In the genomic region with DNA sequence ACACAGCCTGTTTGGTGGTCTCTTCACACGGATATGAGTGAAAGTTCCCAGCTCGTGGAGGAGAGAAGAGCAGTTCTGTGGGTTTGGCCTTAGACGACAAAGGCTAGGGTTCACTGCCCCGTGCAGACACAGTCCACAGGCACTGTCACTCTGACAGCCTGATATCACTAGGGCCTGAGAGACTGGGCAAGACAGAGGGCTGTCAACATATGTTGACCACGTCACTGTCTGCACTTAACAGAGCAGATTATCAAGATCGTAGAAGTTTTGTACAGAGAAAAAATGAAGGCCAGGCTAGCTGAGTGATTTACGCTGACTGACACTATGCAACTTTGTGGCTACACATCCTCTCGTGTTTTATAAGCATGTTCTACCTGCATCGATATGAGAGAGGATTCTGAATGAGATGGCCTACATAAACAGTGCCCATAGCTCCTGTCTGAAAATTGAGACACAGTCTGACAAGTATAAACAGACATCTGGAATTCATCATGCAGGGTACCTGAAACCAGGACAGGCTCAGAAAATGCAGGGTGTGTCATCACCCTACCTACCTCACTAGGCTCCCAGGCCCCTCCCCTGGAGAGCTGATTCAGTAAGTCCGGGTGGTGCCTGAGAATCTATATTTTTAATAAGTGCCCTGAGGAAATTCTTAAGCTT, we compare ENCODE assay signal across 1 cellular context.
TF ChIP-seq lines count a peak whose summit lies in the region.

No MANE protein-coding gene starts in this region.

TF ChIP-seq in WTC11, 78 proteins besides CTCF, POLR2A, EP300 and RAD21 (continued from another document):
- TF ChIP-seq AR (CRISPR knock-in tag; IDR thresholded peaks at IDR 0.05): no peak
- no peak for TF ChIP-seq GRHL2 (CRISPR knock-in tag; IDR thresholded peaks at IDR 0.05; ENCODE audit: insufficient replicate concordance, severe bottlenecking)
